In genomic region chr16:9932000-9932399, GRCh38 we compare ENCODE assay signal across 23 cellular contexts.
"Had no signal": no experiment of that assay in that cellular context is flagged by ENCODE, and none has a peak within 500 bp of the region (broad histone marks: within the 10 kb centered on the region; RNA-seq: fewer than 3 reads in every experiment).

No MANE protein-coding gene starts in this region.

- H3K27ac ChIP-seq: colonic mucosa, coronary artery, epithelial cell of prostate, esophagus muscularis mucosa, esophagus squamous epithelium, foreskin keratinocyte, gastrocnemius medialis, gastroesophageal sphincter, heart left ventricle, heart right ventricle had no signal

- H3K9me3 ChIP-seq: colonic mucosa, esophagus muscularis mucosa, esophagus squamous epithelium, gastrocnemius medialis, gastroesophageal sphincter, heart left ventricle, heart right ventricle had no signal

- H3K4me1 ChIP-seq: colonic mucosa, esophagus squamous epithelium, foreskin keratinocyte, gastrocnemius medialis had no signal

- H3K27me3 ChIP-seq: colonic mucosa, dorsolateral prefrontal cortex, esophagus muscularis mucosa, esophagus squamous epithelium, foreskin keratinocyte, gastrocnemius medialis, gastroesophageal sphincter, heart left ventricle, heart right ventricle had no signal

- H3K4me3 ChIP-seq: colonic mucosa, coronary artery, esophagus muscularis mucosa, esophagus squamous epithelium, gastrocnemius medialis, gastroesophageal sphincter, heart left ventricle, heart right ventricle had no signal

- DNase-seq: colonic mucosa; cortex of kidney; dermis blood vessel endothelial cell; dorsolateral prefrontal cortex; effector CD4-positive, alpha-beta T cell; effector CD8-positive, alpha-beta T cell; effector memory CD4-positive, alpha-beta T cell; effector memory CD8-positive, alpha-beta T cell; endodermal cell; erythroblast; esophagus squamous epithelium; foreskin fibroblast; foreskin keratinocyte; foreskin melanocyte; gastrocnemius medialis; glutamatergic neuron; heart left ventricle; heart right ventricle had no signal

- ATAC-seq: effector memory CD8-positive, alpha-beta T cell; esophagus mucosa; foreskin keratinocyte; gastrocnemius medialis; gastroesophageal sphincter; heart left ventricle had no signal
